ENCODE assay signal across 8 cellular contexts in the genomic region with DNA sequence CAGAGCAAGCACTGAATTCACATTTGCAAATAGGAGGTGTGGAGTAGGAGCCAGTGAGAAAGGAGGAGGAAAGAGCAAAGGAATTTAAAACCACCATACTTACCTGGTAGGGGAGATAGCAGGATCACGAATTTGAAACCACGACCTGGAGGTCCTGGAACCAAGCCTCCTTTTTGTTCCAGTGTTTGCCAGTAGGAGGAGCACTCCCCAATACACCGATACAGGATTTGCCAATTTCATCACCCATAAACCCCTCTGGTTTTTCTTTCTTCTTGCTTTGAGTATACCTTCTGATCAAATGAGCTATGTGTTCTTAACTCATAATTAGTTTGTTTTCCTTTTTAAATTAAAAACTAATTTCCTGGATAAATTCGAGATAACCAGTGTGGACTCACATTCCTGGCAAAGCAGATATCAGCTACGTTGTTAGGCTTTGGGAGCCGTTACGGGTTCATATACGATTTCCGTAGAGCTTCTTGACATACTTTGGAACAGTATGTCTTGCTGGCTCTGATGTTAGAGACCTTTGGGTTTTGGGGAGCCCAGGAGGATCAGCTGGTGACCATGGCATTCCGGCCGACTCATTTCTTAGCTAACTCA. TPM values are rescaled to one million over a fixed set of nuclear protein-coding genes. Genes with fewer than 3 reads are reported as not detected.
A peak's percentile ranks its signal among the peaks of the same experiment; 100 is the strongest.
DNase-seq lines count a peak whose midpoint lies in the region; ATAC-seq, FAIRE-seq and TF ChIP-seq lines count a peak whose summit lies in the region.

No MANE protein-coding gene starts in this region.

- POLR2A ChIA-PET in GM10248 (lab: Yijun Ruan, JAX) = interaction anchor here (0.7 kb wide), 1 partner anchor 67 kb away, joined by 3 read pairs; no protein-coding TSS in a partner anchor

- WGBS in pancreas, 2 donors = 61 to 73% methylated on average over 11 of the region's 11 CpGs

- no peaks in the 10 kb centered on the region for H4K20me1 ChIP-seq in OCI-LY3 (ENCODE audit: insufficient read depth, low read length)

- H3K4me3 ChIP-seq in OCI-LY3 (ENCODE audit: low read length) = no peak overlapping the region
- H3K4me3 ChIP-seq in breast epithelium = no peak overlapping the region
- H3K4me3 ChIP-seq in pancreas = no peak overlapping the region

- peak in 1 of 4 donors; percentile 46 for ATAC-seq in pancreas
- ATAC-seq in HG03457 (IDR thresholded peaks at IDR 0.05; ENCODE audit: unreplicated experiment) = no peak

- H3K36me3 ChIP-seq in OCI-LY3 (replicated peaks; ENCODE audit: low read depth, low read length) (no peaks in the 10 kb centered on the region), breast epithelium (no peaks in the 10 kb centered on the region), pancreas (no peaks in the 10 kb centered on the region)

- TF ChIP-seq CTCF in GM10248 (IDR thresholded peaks at IDR 0.05; ENCODE audit: control extremely low read depth, extremely low read depth, low read depth, missing control alignments) (peak; percentile 44), OCI-LY3 (IDR thresholded peaks at IDR 0.05; ENCODE audit: low read depth, low read length) (peak; percentile 64), breast epithelium (IDR thresholded peaks at IDR 0.05) (peak in 2 of 3 donors; percentile 26 to 37), pancreas (IDR thresholded peaks at IDR 0.05) (peak in 3 of 4 donors; percentile 31 to 38 (median 31))

- no peaks in the 10 kb centered on the region for H3K79me2 ChIP-seq in OCI-LY3 (ENCODE audit: low read length)

- H3K9ac ChIP-seq in OCI-LY3 (ENCODE audit: low read length) = no peak overlapping the region

- H3K9me3 ChIP-seq in OCI-LY3 (ENCODE audit: insufficient read depth, low read length) (no peaks in the 10 kb centered on the region), breast epithelium (no peaks in the 10 kb centered on the region), pancreas (no peaks in the 10 kb centered on the region)

- CTCF ChIA-PET in GM10248 (lab: Yijun Ruan, JAX) = interaction anchor here (0.6 to 2.4 kb wide), 19 partner anchors 9 to 477 kb away, joined by 3 to 9 read pairs (median 3); partner anchors contain the start of genes BCO1 and GAN

- no peak for FAIRE-seq in pancreas (lab: Jason Lieb, UNC)

- no peak overlapping the region for H3K27ac ChIP-seq in OCI-LY3 (ENCODE audit: low read length)
- no peak overlapping the region for H3K27ac ChIP-seq in breast epithelium
- no peak overlapping the region for H3K27ac ChIP-seq in pancreas

- H3K4me1 ChIP-seq in OCI-LY3 (ENCODE audit: low read length) = no peaks in the 10 kb centered on the region
- no peaks in the 10 kb centered on the region for H3K4me1 ChIP-seq in breast epithelium
- no peaks in the 10 kb centered on the region for H3K4me1 ChIP-seq in pancreas

- TF ChIP-seq POLR2A in breast epithelium (IDR thresholded peaks at IDR 0.05) = no peak

- DNase-seq in GM10248 (ENCODE audit: extremely low spot score) = peak; percentile 55
- no peak for DNase-seq in breast epithelium (ENCODE audit: low spot score in 2 of 2)
- DNase-seq in pancreas = no peak
- DNase-seq in putamen (ENCODE audit: low spot score) = no peak
- no peak for DNase-seq in posterior cingulate gyrus
- no peak for DNase-seq in NCI-H146 treated with DMSO at 0.1 percent for 48 hours (lab: John Stamatoyannopoulos, UW; ENCODE audit: unreplicated experiment)

- H2AFZ ChIP-seq in OCI-LY3 (ENCODE audit: low read depth, low read length) = no peak overlapping the region

- H3K27me3 ChIP-seq in OCI-LY3 (ENCODE audit: low read depth, low read length) = no peaks in the 10 kb centered on the region
- H3K27me3 ChIP-seq in breast epithelium = no peaks in the 10 kb centered on the region
- H3K27me3 ChIP-seq in pancreas = no peaks in the 10 kb centered on the region

- intact Hi-C loops in breast epithelium (cut with DNase I; ENCODE audit: low total_unique reads) (no loop called here), pancreas (cut with DNase I) (no loop called here), posterior cingulate gyrus (cut with DNase I) (no loop called here)

- no peak overlapping the region for H3K4me2 ChIP-seq in OCI-LY3 (ENCODE audit: low read length)

RNA-seq across cellular contexts. Expression of gene BCO1, which starts 22.7 kb away (rescaled TPM):
- total RNA-seq in breast epithelium = under 1 TPM in 1 of 3 donors, not detected in 2; 0.29 TPM
- total RNA-seq in pancreas = under 1 TPM in 4 of 6 donors, not detected in 2; 0.16 to 0.49 (median 0.30) TPM
- polyA plus RNA-seq in pancreas = under 1 TPM in 1 of 2 donors, not detected in 1; 0.87 TPM

RNA-seq across cellular contexts. Expression of gene GAN, which starts 53.6 kb away (rescaled TPM):
- 10 to 100 TPM in 2 of 3 donors, 1 to 10 TPM in 1; 7.5 to 15.7 (median 10.8) TPM for total RNA-seq in breast epithelium
- 1 to 10 TPM; 3.6 to 4.8 (median 3.9) TPM for total RNA-seq in pancreas
- under 1 TPM; 0.68 to 0.87 TPM for polyA plus RNA-seq in pancreas
